8 cellular contexts compared by ENCODE assay signal in the genomic region with DNA sequence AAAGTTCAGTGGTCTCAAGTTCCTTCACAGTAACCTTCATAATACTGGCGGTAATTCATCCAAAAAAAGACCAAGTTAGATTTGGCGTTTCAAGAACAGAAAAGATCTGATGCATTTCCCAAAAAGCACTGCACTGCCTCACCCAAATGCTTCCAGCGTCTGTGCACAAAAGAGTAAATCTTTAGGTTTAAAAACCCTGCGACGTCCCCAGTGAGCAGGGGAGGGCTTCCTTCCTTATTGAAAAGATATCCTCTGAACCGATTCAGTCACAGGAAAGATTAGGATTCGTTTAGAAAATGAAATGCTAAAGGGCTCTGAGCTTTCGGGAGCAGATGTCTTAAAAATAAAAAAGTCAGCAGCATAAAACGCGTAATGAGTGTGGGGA. TPM values are rescaled to one million over a fixed set of nuclear protein-coding genes. Genes with fewer than 3 reads are reported as not detected.
DNase-seq lines count a peak whose midpoint lies in the region; ATAC-seq, FAIRE-seq and TF ChIP-seq lines count a peak whose summit lies in the region.

No MANE protein-coding gene starts in this region.

- TF ChIP-seq CTCF in kidney (IDR thresholded peaks at IDR 0.05; ENCODE audit: borderline replicate concordance, extremely low read depth, insufficient read depth) = no peak
- TF ChIP-seq CTCF in testis (IDR thresholded peaks at IDR 0.05) = no peak

- TF ChIP-seq POLR2A in testis (IDR thresholded peaks at IDR 0.05) = no peak

- 0 to 1% methylated on average over 10 of the region's 10 CpGs for WGBS in testis, 2 donors

- peaks cover 26% of the 10 kb centered on the region for H3K4me1 Mint-ChIP-seq in activated T-helper 2 cell treated with anti-CD3 and anti-CD28 coated beads, Interferon-gamma antibody, Interleukin-2, Interleukin-4, amounts not matched to agents 10 μg/mL and 5 μg/mL and 100 μg/mL, durations not matched to agents 14 hours and 24 hours and 36 hours (ENCODE audit: low read depth)

- peak; percentile 5 for ATAC-seq in HG02852 (IDR thresholded peaks at IDR 0.05; ENCODE audit: unreplicated experiment)
- no peak for ATAC-seq in GM19452 (IDR thresholded peaks at IDR 0.05; ENCODE audit: unreplicated experiment)

- no peaks in the 10 kb centered on the region for H3K27me3 Mint-ChIP-seq in activated T-helper 2 cell treated with anti-CD3 and anti-CD28 coated beads, Interferon-gamma antibody, Interleukin-2, Interleukin-4, amounts not matched to agents 10 μg/mL and 5 μg/mL and 100 μg/mL, durations not matched to agents 14 hours and 24 hours and 36 hours (ENCODE audit: low read depth)

- H3K4me3 Mint-ChIP-seq in activated T-helper 2 cell treated with anti-CD3 and anti-CD28 coated beads, Interferon-gamma antibody, Interleukin-2, Interleukin-4, amounts not matched to agents 10 μg/mL and 5 μg/mL and 100 μg/mL, durations not matched to agents 14 hours and 24 hours and 36 hours (ENCODE audit: low read depth) = peak overlapping the region; percentile 89

- FAIRE-seq in kidney (lab: Jason Lieb, UNC) = no peak

- H3K27ac Mint-ChIP-seq in activated T-helper 2 cell treated with anti-CD3 and anti-CD28 coated beads, Interferon-gamma antibody, Interleukin-2, Interleukin-4, amounts not matched to agents 10 μg/mL and 5 μg/mL and 100 μg/mL, durations not matched to agents 14 hours and 24 hours and 36 hours = peak overlapping the region; percentile 87

- H3K4me2 ChIP-seq in BLaER1 treated with 17β-estradiol and CSF1 and Interleukin-3, amounts not matched to agents 10 nM and 100 nM = peak overlapping the region; percentile 70 to 97 (median 88)

- H3K4me3 ChIP-seq in BLaER1 treated with 17β-estradiol and CSF1 and Interleukin-3, amounts not matched to agents 10 nM and 100 nM = peak overlapping the region; percentile 68 to 96 (median 86)
- H3K4me3 ChIP-seq in kidney (ENCODE audit: low read length in 2 of 2) (peak overlapping the region; percentile 75 to 98), testis (peak overlapping the region; percentile 70)

- H3K36me3 ChIP-seq in BLaER1 treated with 17β-estradiol and CSF1 and Interleukin-3, amounts not matched to agents 10 nM and 100 nM = peaks cover 28 to 38% (median 34%) of the 10 kb centered on the region in 11 experiments
- peaks cover 2% of the 10 kb centered on the region in 2 donors for H3K36me3 ChIP-seq in kidney (ENCODE audit: control insufficient read depth in 1 of 2, insufficient read depth in 2 of 2, low read length in 2 of 2)
- no peaks in the 10 kb centered on the region for H3K36me3 ChIP-seq in testis (ENCODE audit: low read depth, missing control alignments)

- H3K9ac ChIP-seq in BLaER1 treated with 17β-estradiol and CSF1 and Interleukin-3, amounts not matched to agents 10 nM and 100 nM = peak overlapping the region; percentile 85 to 94 (median 89)
- peak overlapping the region; percentile 72 to 97 for H3K9ac ChIP-seq in kidney (ENCODE audit: low read length in 2 of 2)

- peaks cover 19% of the 10 kb centered on the region for H3K36me3 Mint-ChIP-seq in activated T-helper 2 cell treated with anti-CD3 and anti-CD28 coated beads, Interferon-gamma antibody, Interleukin-2, Interleukin-4, amounts not matched to agents 10 μg/mL and 5 μg/mL and 100 μg/mL, durations not matched to agents 14 hours and 24 hours and 36 hours (ENCODE audit: low read depth)

- H3K27me3 ChIP-seq in BLaER1 treated with 17β-estradiol and CSF1 and Interleukin-3, amounts not matched to agents 10 nM and 100 nM = no peaks in the 10 kb centered on the region
- H3K27me3 ChIP-seq in testis = no peaks in the 10 kb centered on the region

- H3K9me3 Mint-ChIP-seq in activated T-helper 2 cell treated with anti-CD3 and anti-CD28 coated beads, Interferon-gamma antibody, Interleukin-2, Interleukin-4, amounts not matched to agents 10 μg/mL and 5 μg/mL and 100 μg/mL, durations not matched to agents 14 hours and 24 hours and 36 hours = no peaks in the 10 kb centered on the region

- intact Hi-C loops in activated T-helper 2 cell treated with anti-CD3 and anti-CD28 coated beads, Interferon-gamma antibody, Interleukin-2, Interleukin-4, amounts not matched to agents 10 μg/mL and 5 μg/mL and 100 μg/mL, durations not matched to agents 14 hours and 24 hours and 36 hours (cut with micrococcal nuclease) = loop anchor here (1.0 to 5.0 kb wide), 4 partner anchors 25 to 415 kb away; a partner anchor contains a TSS
- intact Hi-C loops in kidney (cut with DNase I) = loop anchor here (5.0 kb wide), 1 partner anchor 415 kb away; no protein-coding TSS in a partner anchor
- intact Hi-C loops in testis (cut with DNase I; ENCODE audit: low total_unique reads) = no loop called here
- intact Hi-C loops in posterior vena cava (cut with DNase I) = no loop called here

- H4K20me1 ChIP-seq in BLaER1 treated with 17β-estradiol and CSF1 and Interleukin-3, amounts not matched to agents 10 nM and 100 nM = no peaks in the 10 kb centered on the region

- no peaks in the 10 kb centered on the region for H3K9me3 ChIP-seq in BLaER1 treated with 17β-estradiol and CSF1 and Interleukin-3, amounts not matched to agents 10 nM and 100 nM (replicated peaks in 1 of 11)
- no peaks in the 10 kb centered on the region for H3K9me3 ChIP-seq in kidney (ENCODE audit: control insufficient read depth in 1 of 2, low read length in 2 of 2)
- no peaks in the 10 kb centered on the region for H3K9me3 ChIP-seq in testis

- DNase-seq in activated T-helper 2 cell treated with anti-CD3 and anti-CD28 coated beads, Interferon-gamma antibody, Interleukin-2, Interleukin-4, amounts not matched to agents 10 μg/mL and 5 μg/mL and 100 μg/mL, durations not matched to agents 14 hours and 24 hours and 36 hours (ENCODE audit: low spot score) = no peak
- no peak for DNase-seq in kidney
- no peak for DNase-seq in testis
- DNase-seq in posterior vena cava (ENCODE audit: low spot score) = no peak
- no peak for DNase-seq in SHP77 (lab: John Stamatoyannopoulos, UW)

- H3K27ac ChIP-seq in BLaER1 treated with 17β-estradiol and CSF1 and Interleukin-3, amounts not matched to agents 10 nM and 100 nM = peak overlapping the region; percentile 78 to 96 (median 90); a peak in 21 of 22 replicates
- peak overlapping the region; percentile 84 to 92 for H3K27ac ChIP-seq in kidney (ENCODE audit: low read depth in 2 of 2, low read length in 2 of 2)
- peak overlapping the region in 1 of 2 donors; percentile 82 for H3K27ac ChIP-seq in testis

- peaks cover 22 to 50% (median 33%) of the 10 kb centered on the region in 10 experiments for H3K4me1 ChIP-seq in BLaER1 treated with 17β-estradiol and CSF1 and Interleukin-3, amounts not matched to agents 10 nM and 100 nM
- H3K4me1 ChIP-seq in kidney (ENCODE audit: control insufficient read depth in 1 of 2, insufficient read depth in 1 of 2, low read depth in 1 of 2, low read length in 2 of 2) = peaks cover 0 to 12% of the 10 kb centered on the region in 2 donors
- peaks cover 5% of the 10 kb centered on the region for H3K4me1 ChIP-seq in testis

RNA-seq across cellular contexts. Expression of a gene that starts 0.7 kb away (rescaled TPM):
- total RNA-seq in activated T-helper 2 cell treated with anti-CD3 and anti-CD28 coated beads, Interferon-gamma antibody, Interleukin-2, Interleukin-4, amounts not matched to agents 10 μg/mL and 5 μg/mL and 100 μg/mL, durations not matched to agents 14 hours and 24 hours and 36 hours = 22.9 and 23.3 TPM in 2 replicates
- total RNA-seq in kidney (12.9 TPM), testis (10 to 100 TPM; 24.2 to 28.0 TPM), posterior vena cava (10 to 100 TPM in 1 of 2 donors, 1 to 10 TPM in 1; 9.9 to 11.9 TPM)
- polyA plus RNA-seq in kidney (ENCODE audit: insufficient read depth, low read depth, low replicate concordance) (39.4 TPM), testis (ENCODE audit: insufficient read depth, low read depth, low replicate concordance) (48.0 TPM)

Comparison
In these comparisons a context has a peak if more than half of its experiments do, and no peak if none do; other contexts are left out.
1. intact Hi-C loops: an anchor here in activated T-helper 2 cell treated with anti-CD3 and anti-CD28 coated beads, Interferon-gamma antibody, Interleukin-2, Interleukin-4, amounts not matched to agents 10 μg/mL and 5 μg/mL and 100 μg/mL, durations not matched to agents 14 hours and 24 hours and 36 hours (1.0 to 5.0 kb wide) and kidney (5.0 kb wide); none called in testis and posterior vena cava.